ENCODE assay signal across 20 cellular contexts in genomic region chr15:85570331-85570730, GRCh38.
A peak's percentile ranks its signal among the peaks of the same experiment; 100 is the strongest.
DNase-seq lines count a peak whose midpoint lies in the region; ATAC-seq and TF ChIP-seq lines count a peak whose summit lies in the region.
"Had no signal": no experiment of that assay in that cellular context is flagged by ENCODE, and none has a peak within 500 bp of the region (broad histone marks: within the 10 kb centered on the region; RNA-seq: fewer than 3 reads in every experiment).

No MANE protein-coding gene starts in this region.

- no peak overlapping the region for H3K4me3 ChIP-seq in lower lobe of right lung
- H3K4me3 ChIP-seq: coronary artery, tibial nerve had no signal

- no peak for TF ChIP-seq CTCF in lower lobe of right lung (IDR thresholded peaks at IDR 0.05)

- H3K9me3 Mint-ChIP-seq in stimulated activated naive CD8-positive, alpha-beta T cell treated with anti-CD3 and anti-CD28 coated beads, Interleukin-15, Interleukin-2, amounts not matched to agents 100 ng/mL and 50 ng/mL, for 24 hours: no peaks in the 10 kb centered on the region
- H3K9me3 Mint-ChIP-seq in stimulated activated naive CD8-positive, alpha-beta T cell treated with anti-CD3 and anti-CD28 coated beads, Interleukin-15, amount 100 ng/mL, for 72 hours: peaks cover 0 to 4% of the 10 kb centered on the region in 2 donors
- H3K9me3 Mint-ChIP-seq: activated naive CD4-positive, alpha-beta T cell treated with anti-CD3 and anti-CD28 coated beads for 36 hours; mesothelial cell of epicardium; stimulated activated effector memory CD8-positive, alpha-beta T cell treated with anti-CD3 and anti-CD28 coated beads, Interleukin-12 subunit alpha, Interleukin-12 subunit beta, amount 100 ng/mL, for 72 hours had no signal

- no peaks in the 10 kb centered on the region for H3K27me3 Mint-ChIP-seq in stimulated activated naive CD8-positive, alpha-beta T cell treated with anti-CD3 and anti-CD28 coated beads, Interleukin-15, Interleukin-2, amounts not matched to agents 100 ng/mL and 50 ng/mL, for 24 hours
- H3K27me3 Mint-ChIP-seq in stimulated activated naive CD8-positive, alpha-beta T cell treated with anti-CD3 and anti-CD28 coated beads, Interleukin-15, amount 100 ng/mL, for 72 hours: no peaks in the 10 kb centered on the region

- intact Hi-C loops in lower lobe of right lung (cut with DNase I): no loop called here

- H3K27ac ChIP-seq in lower lobe of right lung: peak overlapping the region; percentile 27
- H3K27ac ChIP-seq: foreskin keratinocyte had no signal

- peaks cover 25% of the 10 kb centered on the region for H3K4me1 Mint-ChIP-seq in stimulated activated naive CD8-positive, alpha-beta T cell treated with anti-CD3 and anti-CD28 coated beads, Interleukin-15, Interleukin-2, amounts not matched to agents 100 ng/mL and 50 ng/mL, for 24 hours (ENCODE audit: low read depth)
- peaks cover 33% of the 10 kb centered on the region for H3K4me1 Mint-ChIP-seq in stimulated activated naive CD8-positive, alpha-beta T cell treated with anti-CD3 and anti-CD28 coated beads, Interleukin-15, amount 100 ng/mL, for 72 hours

- no peak for ATAC-seq in stimulated activated naive CD8-positive, alpha-beta T cell treated with anti-CD3 and anti-CD28 coated beads, Interleukin-15, amount 100 ng/mL, for 72 hours
- peak; percentile 14 to 64 for ATAC-seq in lower lobe of right lung
- ATAC-seq in GM19351 (IDR thresholded peaks at IDR 0.05; ENCODE audit: unreplicated experiment): no peak
- ATAC-seq: foreskin keratinocyte; stimulated activated effector memory CD8-positive, alpha-beta T cell treated with anti-CD3 and anti-CD28 coated beads, Interleukin-12 subunit alpha, Interleukin-12 subunit beta, amount 100 ng/mL, for 72 hours had no signal

- no peaks in the 10 kb centered on the region for H3K36me3 ChIP-seq in lower lobe of right lung
- H3K36me3 ChIP-seq: tibial nerve had no signal

- peaks cover 13% of the 10 kb centered on the region for H3K36me3 Mint-ChIP-seq in stimulated activated naive CD8-positive, alpha-beta T cell treated with anti-CD3 and anti-CD28 coated beads, Interleukin-15, Interleukin-2, amounts not matched to agents 100 ng/mL and 50 ng/mL, for 24 hours (ENCODE audit: low read depth)

- H3K4me1 ChIP-seq in lower lobe of right lung: peaks cover 28% of the 10 kb centered on the region
- H3K4me1 ChIP-seq: foreskin keratinocyte had no signal

- no peaks in the 10 kb centered on the region for H3K27me3 ChIP-seq in lower lobe of right lung (ENCODE audit: low read depth)
- H3K27me3 ChIP-seq: foreskin keratinocyte, tibial nerve had no signal

- no peak overlapping the region for H3K4me3 Mint-ChIP-seq in stimulated activated naive CD8-positive, alpha-beta T cell treated with anti-CD3 and anti-CD28 coated beads, Interleukin-15, Interleukin-2, amounts not matched to agents 100 ng/mL and 50 ng/mL, for 24 hours
- no peak overlapping the region for H3K4me3 Mint-ChIP-seq in stimulated activated naive CD8-positive, alpha-beta T cell treated with anti-CD3 and anti-CD28 coated beads, Interleukin-15, amount 100 ng/mL, for 72 hours
- H3K4me3 Mint-ChIP-seq: activated naive CD4-positive, alpha-beta T cell treated with anti-CD3 and anti-CD28 coated beads for 36 hours; mesothelial cell of epicardium; stimulated activated effector memory CD8-positive, alpha-beta T cell treated with anti-CD3 and anti-CD28 coated beads, Interleukin-12 subunit alpha, Interleukin-12 subunit beta, amount 100 ng/mL, for 72 hours had no signal

- no peaks in the 10 kb centered on the region for H3K9me3 ChIP-seq in lower lobe of right lung
- H3K9me3 ChIP-seq: tibial nerve had no signal

- DNase-seq in stimulated activated naive CD8-positive, alpha-beta T cell treated with anti-CD3 and anti-CD28 coated beads, Interleukin-15, amount 100 ng/mL, for 72 hours: no peak
- DNase-seq in SKM-1 (lab: John Stamatoyannopoulos, UW; ENCODE audit: unreplicated experiment) (peak; percentile 32), lower lobe of right lung (no peak), NCI-H69 (lab: John Stamatoyannopoulos, UW) (no peak), ureter (ENCODE audit: low spot score) (no peak)
- DNase-seq in activated CD4-positive, CD25-positive, alpha-beta regulatory T cell (lab: John Stamatoyannopoulos, UW): no peak
- DNase-seq: ACHN; activated CD4-positive, alpha-beta T cell treated with anti-CD3 and anti-CD28 coated beads, Interleukin-2, amount 50 U/mL, for 1 hour; activated naive CD4-positive, alpha-beta T cell treated with anti-CD3 and anti-CD28 coated beads for 36 hours; foreskin keratinocyte; H7; hypothalamus; NCI-H2081; NCI-H510A had no signal

- H3K27ac Mint-ChIP-seq in stimulated activated naive CD8-positive, alpha-beta T cell treated with anti-CD3 and anti-CD28 coated beads, Interleukin-15, Interleukin-2, amounts not matched to agents 100 ng/mL and 50 ng/mL, for 24 hours: peak overlapping the region; percentile 59
- H3K27ac Mint-ChIP-seq in stimulated activated naive CD8-positive, alpha-beta T cell treated with anti-CD3 and anti-CD28 coated beads, Interleukin-15, amount 100 ng/mL, for 72 hours: peak overlapping the region in 1 of 2 donors; percentile 7
- H3K27ac Mint-ChIP-seq: activated naive CD4-positive, alpha-beta T cell treated with anti-CD3 and anti-CD28 coated beads for 36 hours; mesothelial cell of epicardium; stimulated activated effector memory CD8-positive, alpha-beta T cell treated with anti-CD3 and anti-CD28 coated beads, Interleukin-12 subunit alpha, Interleukin-12 subunit beta, amount 100 ng/mL, for 72 hours had no signal

Comparison
In these comparisons a context has a peak if more than half of its experiments do, and no peak if none do; other contexts are left out.
1. ATAC-seq: peak in lower lobe of right lung (2 of 2); none in stimulated activated naive CD8-positive, alpha-beta T cell treated with anti-CD3 and anti-CD28 coated beads, Interleukin-15, amount 100 ng/mL, for 72 hours (single experiment) and GM19351 (single experiment).